ENCODE assay signal across 8 cellular contexts in the genomic region with DNA sequence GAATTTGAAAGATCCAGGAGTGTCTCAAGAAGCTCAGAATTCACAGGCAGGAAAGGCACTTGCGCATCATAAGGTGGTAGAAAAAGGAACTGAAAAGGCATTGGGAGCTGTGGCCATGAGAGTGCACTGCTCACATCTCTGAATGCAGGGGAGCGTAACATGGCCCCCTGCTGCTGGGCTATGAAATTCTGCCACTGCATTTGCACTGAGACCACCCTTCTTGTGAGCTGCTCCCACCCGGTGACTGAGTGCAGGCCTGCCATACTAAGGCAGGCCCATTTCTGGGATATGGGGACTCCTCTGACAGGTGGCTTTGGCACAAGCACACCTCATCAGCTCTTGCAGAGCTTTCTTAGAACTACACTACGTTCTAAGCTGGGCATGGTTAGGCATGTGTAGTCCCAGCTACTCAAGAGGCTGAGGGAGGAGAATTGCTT. TPM values are rescaled to one million over a fixed set of nuclear protein-coding genes. Genes with fewer than 3 reads are reported as not detected.
DNase-seq lines count a peak whose midpoint lies in the region; ATAC-seq and TF ChIP-seq lines count a peak whose summit lies in the region.

No MANE protein-coding gene starts in this region.

- no peaks in the 10 kb centered on the region for H3K9me3 ChIP-seq in mucosa of descending colon
- H3K9me3 ChIP-seq in uterus, result no peaks in the 10 kb centered on the region

- H3K36me3 Mint-ChIP-seq in nephron progenitor cell (ENCODE audit: low read depth) (no peaks in the 10 kb centered on the region), progenitor cell of endocrine pancreas (ENCODE audit: insufficient read depth) (no peaks in the 10 kb centered on the region)

- H3K4me3 ChIP-seq in mucosa of descending colon (no peak overlapping the region), uterus (no peak overlapping the region)

- no peaks in the 10 kb centered on the region for H3K27me3 ChIP-seq in uterus

- H3K9me3 Mint-ChIP-seq in nephron progenitor cell (no peaks in the 10 kb centered on the region), progenitor cell of endocrine pancreas (ENCODE audit: low read depth) (no peaks in the 10 kb centered on the region)

- H3K4me3 Mint-ChIP-seq in nephron progenitor cell (no peak overlapping the region), progenitor cell of endocrine pancreas (ENCODE audit: low read depth) (no peak overlapping the region)

- H3K27ac Mint-ChIP-seq in nephron progenitor cell (no peak overlapping the region), progenitor cell of endocrine pancreas (no peak overlapping the region)

- intact Hi-C loops in mucosa of descending colon (cut with DNase I, micrococcal nuclease), result no loop called here
- intact Hi-C loops in uterus (cut with DNase I; ENCODE audit: low total_unique reads), result no loop called here

- TF ChIP-seq POLR2A in uterus (IDR thresholded peaks at IDR 0.05), result no peak

- no peaks in the 10 kb centered on the region for H3K36me3 ChIP-seq in mucosa of descending colon (ENCODE audit: low read depth)
- H3K36me3 ChIP-seq in uterus, result no peaks in the 10 kb centered on the region

- H3K27ac ChIP-seq in uterus, result no peak overlapping the region

- TF ChIP-seq CTCF in mucosa of descending colon (IDR thresholded peaks at IDR 0.05) (no peak), nephron progenitor cell (IDR thresholded peaks at IDR 0.05) (no peak), uterus (IDR thresholded peaks at IDR 0.05) (no peak), progenitor cell of endocrine pancreas (IDR thresholded peaks at IDR 0.05; ENCODE audit: unreplicated experiment) (no peak)

- H3K4me1 Mint-ChIP-seq in nephron progenitor cell, result no peaks in the 10 kb centered on the region
- H3K4me1 Mint-ChIP-seq in progenitor cell of endocrine pancreas (ENCODE audit: low read depth), result no peaks in the 10 kb centered on the region

- peak; percentile 86 for ATAC-seq in GM18861 (IDR thresholded peaks at IDR 0.05; ENCODE audit: unreplicated experiment)
- ATAC-seq in GM21723 (IDR thresholded peaks at IDR 0.05; ENCODE audit: unreplicated experiment), result peak; percentile 92
- ATAC-seq in HG03469 (IDR thresholded peaks at IDR 0.05; ENCODE audit: unreplicated experiment), result peak; percentile 80
- ATAC-seq in mucosa of descending colon, result peak; percentile 52

- no peaks in the 10 kb centered on the region for H3K27me3 Mint-ChIP-seq in nephron progenitor cell (ENCODE audit: low read depth, poor library complexity)
- H3K27me3 Mint-ChIP-seq in progenitor cell of endocrine pancreas, result no peaks in the 10 kb centered on the region

- DNase-seq in mucosa of descending colon, result no peak
- DNase-seq in nephron progenitor cell, result no peak
- DNase-seq in uterus, result no peak
- no peak for DNase-seq in C1 segment of cervical spinal cord (lab: John Stamatoyannopoulos, UW)
- DNase-seq in progenitor cell of endocrine pancreas (ENCODE audit: low spot score, unreplicated experiment), result no peak

- H3K4me1 ChIP-seq in mucosa of descending colon (ENCODE audit: low read depth) (no peaks in the 10 kb centered on the region), uterus (no peaks in the 10 kb centered on the region)

RNA-seq across cellular contexts. Expression of gene STARD7, which starts 25.3 kb away (rescaled TPM):
- total RNA-seq in mucosa of descending colon (100 to 1,000 TPM; 118 to 123 (median 122) TPM), uterus (100 to 1,000 TPM in 1 of 4 donors, 10 to 100 TPM in 3; 53.5 to 128 (median 76.4) TPM), progenitor cell of endocrine pancreas (117 and 118 TPM in 2 replicates)

RNA-seq across cellular contexts. Expression of gene TMEM127, which starts 31.9 kb away (rescaled TPM):
- total RNA-seq in mucosa of descending colon, result 100 to 1,000 TPM in 1 of 3 donors, 10 to 100 TPM in 2; 82.3 to 136 (median 87.9) TPM
- 10 to 100 TPM; 17.0 to 45.4 (median 22.3) TPM for total RNA-seq in uterus
- 34.5 and 37.2 TPM in 2 replicates for total RNA-seq in progenitor cell of endocrine pancreas

RNA-seq across cellular contexts. Expression of gene CIAO1, which starts 32.1 kb away (rescaled TPM):
- total RNA-seq in mucosa of descending colon (10 to 100 TPM; 57.5 to 67.1 (median 60.6) TPM), uterus (100 to 1,000 TPM in 2 of 4 donors, 10 to 100 TPM in 2; 60.1 to 113 (median 89.3) TPM), progenitor cell of endocrine pancreas (77.1 and 79.2 TPM in 2 replicates)
